Comparison of ENCODE assay signal across 8 cellular contexts in the genomic region with DNA sequence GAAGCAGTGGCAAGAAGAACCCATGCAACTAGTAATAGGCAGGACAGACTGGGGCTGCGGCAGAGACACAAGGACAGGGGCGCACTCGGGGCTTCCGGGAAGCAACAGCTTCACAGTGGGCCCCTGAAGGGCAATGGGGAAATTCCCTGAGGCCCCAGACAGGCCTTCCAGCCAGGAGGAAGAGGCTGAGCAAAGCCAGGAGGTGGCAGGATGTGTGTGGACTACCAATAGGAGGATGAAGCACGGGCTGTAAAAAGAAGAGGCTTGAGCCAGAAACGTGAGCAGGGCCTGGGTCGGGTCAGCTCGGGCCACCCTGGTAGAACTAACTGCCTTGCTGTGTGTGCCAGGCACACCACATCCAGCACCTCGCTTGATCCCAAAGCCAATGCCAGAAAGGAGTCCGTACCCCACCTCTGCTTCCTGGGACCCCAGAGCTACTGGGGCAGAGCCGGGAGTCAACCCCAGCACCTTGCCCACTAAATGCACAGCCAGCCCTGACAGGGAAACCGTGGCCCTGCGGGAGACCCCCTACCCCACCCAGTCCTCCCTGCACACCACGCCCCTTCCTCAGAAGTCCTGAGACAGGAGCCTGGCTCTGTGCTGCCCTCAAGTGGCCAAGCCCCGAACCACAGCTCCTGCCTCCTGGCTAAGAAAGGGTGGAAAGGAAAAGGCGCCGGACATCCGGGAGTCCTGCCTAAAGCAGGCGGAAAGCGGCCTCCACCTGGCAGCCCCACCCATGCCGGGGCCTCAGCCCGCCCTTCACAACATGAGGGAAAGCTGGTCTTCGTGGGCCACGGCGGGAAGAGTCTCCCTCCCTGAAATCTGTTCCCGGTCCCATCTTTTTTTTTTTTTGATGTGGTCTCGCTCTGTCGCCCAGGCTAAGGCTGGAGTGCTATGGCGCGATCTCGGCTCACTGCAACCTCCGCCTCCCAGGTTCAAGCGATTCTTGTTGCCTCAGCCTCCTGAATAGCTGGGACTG. TPM values are rescaled to one million over a fixed set of nuclear protein-coding genes. Genes with fewer than 3 reads are reported as not detected.
A peak's percentile ranks its signal among the peaks of the same experiment; 100 is the strongest.
DNase-seq lines count a peak whose midpoint lies in the region; ATAC-seq, FAIRE-seq and TF ChIP-seq lines count a peak whose summit lies in the region.

No MANE protein-coding gene starts in this region.

- no peaks in the 10 kb centered on the region for H3K9me3 Mint-ChIP-seq in central memory CD8-positive, alpha-beta T cell

- no peak for TF ChIP-seq POLR2A in GM12891 (IDR thresholded peaks at IDR 0.05; ENCODE audit: low read depth, low read length)

- H3K4me1 Mint-ChIP-seq in central memory CD8-positive, alpha-beta T cell: peaks cover 32% of the 10 kb centered on the region

- H3K27ac Mint-ChIP-seq in central memory CD8-positive, alpha-beta T cell (ENCODE audit: low read depth): peak overlapping the region; percentile 32

- peak; percentile 62 for ATAC-seq in HG03095 (IDR thresholded peaks at IDR 0.05; ENCODE audit: unreplicated experiment)
- peak; percentile 62 for ATAC-seq in activated CD4-positive, CD25-positive, alpha-beta regulatory T cell treated with anti-CD3 and anti-CD28 coated beads, Interleukin-2, amount 50 U/mL, for 24 hours
- no peak for ATAC-seq in central memory CD8-positive, alpha-beta T cell (replicated peaks; ENCODE audit: extremely low read depth, poor library complexity, severe bottlenecking)
- peak; percentile 89 for ATAC-seq in left colon
- no peak for ATAC-seq in GM19455 (IDR thresholded peaks at IDR 0.05; ENCODE audit: unreplicated experiment)

- peak; percentile 78 for FAIRE-seq in GM12891 (lab: Jason Lieb, UNC)

- H3K4me3 Mint-ChIP-seq in central memory CD8-positive, alpha-beta T cell: peak overlapping the region; percentile 48

- H3K27me3 Mint-ChIP-seq in central memory CD8-positive, alpha-beta T cell: no peaks in the 10 kb centered on the region

- intact Hi-C loops in left colon (cut with DNase I, micrococcal nuclease): loop anchor here in 1 of 2 donors (10.0 kb wide), 1 partner anchor 102 kb away; no protein-coding TSS in a partner anchor

- peaks cover 4% of the 10 kb centered on the region for H3K36me3 Mint-ChIP-seq in central memory CD8-positive, alpha-beta T cell (ENCODE audit: insufficient read depth)

- DNase-seq in GM12891 (ENCODE audit: insufficient read length, low spot score): peak; percentile 76
- peak; percentile 59 for DNase-seq in NCI-H226
- peak; percentile 33 to 55 for DNase-seq in central memory CD8-positive, alpha-beta T cell (ENCODE audit: low spot score in 2 of 2)
- DNase-seq in left colon: peak; percentile 85 to 88
- peak; percentile 34 to 76 (median 57) for DNase-seq in stimulated activated CD4-positive, alpha-beta T cell treated with anti-CD3 and anti-CD28 coated beads, Interleukin-1b, Interleukin-23, amount 100 ng/mL, for 24 hours (ENCODE audit: low read depth in 4 of 4, low spot score in 1 of 4)

TF ChIP-seq in GM12891, 5 proteins besides CTCF, POLR2A, EP300 and RAD21:
- TF ChIP-seq TAF1 (IDR thresholded peaks at IDR 0.05; ENCODE audit: low read depth, low read length) (0 out of 2 replicates have a peak, but pooled peaks have one; percentile 19), POLR2AphosphoS5 (IDR thresholded peaks at IDR 0.05; ENCODE audit: low read depth, low read length) (no peak)
TF ChIP-seq in GM12891: peak in this region for 1.

RNA-seq across cellular contexts. Expression of a gene that starts 33.7 kb away (rescaled TPM):
- polyA plus RNA-seq in GM12891 (2012; ENCODE audit: low read depth, missing spikeins): 1.6 TPM
- total RNA-seq in left colon: 100 to 1,000 TPM in 1 of 2 donors, 10 to 100 TPM in 1; 80.4 to 114 TPM

Comparison
In these comparisons a context has a peak if more than half of its experiments do, and no peak if none do; other contexts are left out.
1. ATAC-seq: peak in HG03095 (single experiment), activated CD4-positive, CD25-positive, alpha-beta regulatory T cell treated with anti-CD3 and anti-CD28 coated beads, Interleukin-2, amount 50 U/mL, for 24 hours (2 of 2) and left colon (single experiment); none in central memory CD8-positive, alpha-beta T cell (single experiment) and GM19455 (single experiment).
2. Peak in every context shown above with its lines, with median percentiles within 50 percentile points of each other: DNase-seq.